In the genomic region with DNA sequence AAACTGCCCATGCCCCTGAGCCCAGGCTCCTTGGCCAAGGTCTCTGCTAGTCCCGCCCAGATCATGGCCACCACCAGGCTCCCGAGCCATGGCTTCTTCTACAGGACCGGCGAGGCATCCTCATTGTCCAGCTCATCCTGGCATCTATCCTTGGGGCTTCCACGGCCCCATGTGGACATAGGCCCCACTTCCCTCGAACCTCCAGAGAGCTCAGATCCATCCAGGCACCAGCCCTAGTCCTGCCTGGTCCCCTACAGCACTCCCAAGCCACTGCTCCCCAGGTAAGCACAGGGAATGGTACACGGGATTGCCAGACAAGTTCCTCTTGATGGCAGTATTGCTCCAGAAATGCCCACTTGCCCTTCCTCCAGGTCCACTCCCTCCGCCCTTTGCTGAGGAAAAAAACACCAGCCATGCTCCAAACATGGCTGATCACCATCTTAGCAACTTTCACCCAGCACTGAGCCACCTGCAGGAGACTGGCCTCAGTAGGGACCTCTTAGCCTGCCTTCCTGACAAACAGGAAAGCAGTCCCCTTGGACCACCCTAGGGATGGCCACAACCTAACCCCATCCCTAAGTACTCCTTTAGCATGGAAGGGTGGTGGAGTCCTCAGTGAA, we compare ENCODE assay signal across 8 cellular contexts.
A peak's percentile ranks its signal among the peaks of the same experiment; 100 is the strongest.
DNase-seq lines count a peak whose midpoint lies in the region; ATAC-seq and TF ChIP-seq lines count a peak whose summit lies in the region.

No MANE protein-coding gene starts in this region.

- H3K27me3 Mint-ChIP-seq in neural progenitor cell (ENCODE audit: insufficient read depth, low read depth): peaks cover 3% of the 10 kb centered on the region
- H3K27me3 Mint-ChIP-seq in T-helper 2 cell treated with Interferon-gamma antibody and Interleukin-4, amounts not matched to agents 5 μg/mL and 100 μg/mL, for 36 hours (ENCODE audit: low read depth): no peaks in the 10 kb centered on the region

- ATAC-seq in GM21717 (IDR thresholded peaks at IDR 0.05; ENCODE audit: unreplicated experiment) (peak; percentile 86), HG02973 (IDR thresholded peaks at IDR 0.05; ENCODE audit: unreplicated experiment) (no peak)

- no peak for TF ChIP-seq POLR2A in adrenal gland (IDR thresholded peaks at IDR 0.05)

- TF ChIP-seq CTCF in GM12872 (IDR thresholded peaks at IDR 0.05; ENCODE audit: insufficient read depth, low read depth, low read length) (peak; percentile 30; the same call in 1 of the 3 replicates), adrenal gland (IDR thresholded peaks at IDR 0.05) (peak in 3 of 6 experiments; percentile 24 to 84 (median 49)), neural progenitor cell (IDR thresholded peaks at IDR 0.05) (peak; percentile 29)

- no peaks in the 10 kb centered on the region for H3K79me2 ChIP-seq in neural progenitor cell (ENCODE audit: low read depth)

- no peak overlapping the region for H3K4me3 ChIP-seq in adrenal gland
- no peak overlapping the region for H3K4me3 ChIP-seq in neural progenitor cell

- H3K9me3 ChIP-seq in adrenal gland (replicated peaks in 1 of 3): no peaks in the 10 kb centered on the region
- H3K9me3 ChIP-seq in neural progenitor cell (ENCODE audit: low read depth): no peaks in the 10 kb centered on the region

- H3K9ac ChIP-seq in neural progenitor cell: no peak overlapping the region

- peak; percentile 68 for DNase-seq in NAMALWA (ENCODE audit: low spot score)
- peak in 6 of 7 donors; percentile 50 to 94 (median 80) for DNase-seq in adrenal gland
- DNase-seq in neural progenitor cell (ENCODE audit: low spot score): peak; percentile 55
- DNase-seq in KG1 (lab: John Stamatoyannopoulos, UW): no peak
- no peak for DNase-seq in T-helper 2 cell treated with Interferon-gamma antibody and Interleukin-4, amounts not matched to agents 5 μg/mL and 100 μg/mL, for 36 hours (ENCODE audit: low spot score)

- WGBS in adrenal gland, 4 donors: 68 to 82% (median 71%) methylated on average over 7 to 8 of the region's 8 CpGs; no CpG with 5 or more reads in 1 of the 4 donors

- H3K4me1 ChIP-seq in adrenal gland (replicated peaks in 1 of 2) (peaks cover 0 to 5% of the 10 kb centered on the region in 2 donors), neural progenitor cell (no peaks in the 10 kb centered on the region)

- H2AFZ ChIP-seq in neural progenitor cell (replicated peaks): no peak overlapping the region

- H3K27ac ChIP-seq in adrenal gland (no peak overlapping the region), neural progenitor cell (no peak overlapping the region)

- H3K27ac Mint-ChIP-seq in neural progenitor cell: no peak overlapping the region
- no peak overlapping the region for H3K27ac Mint-ChIP-seq in T-helper 2 cell treated with Interferon-gamma antibody and Interleukin-4, amounts not matched to agents 5 μg/mL and 100 μg/mL, for 36 hours

- peaks cover under 1% of the 10 kb centered on the region for H3K27me3 ChIP-seq in adrenal gland
- no peaks in the 10 kb centered on the region for H3K27me3 ChIP-seq in neural progenitor cell

- peaks cover 42% of the 10 kb centered on the region for H3K36me3 Mint-ChIP-seq in neural progenitor cell
- no peaks in the 10 kb centered on the region for H3K36me3 Mint-ChIP-seq in T-helper 2 cell treated with Interferon-gamma antibody and Interleukin-4, amounts not matched to agents 5 μg/mL and 100 μg/mL, for 36 hours (ENCODE audit: low read depth)

- H3K4me2 ChIP-seq in neural progenitor cell: no peak overlapping the region

- H3F3A ChIP-seq in neural progenitor cell (ENCODE audit: low read depth): peaks cover 3% of the 10 kb centered on the region

- no peaks in the 10 kb centered on the region for H3K36me3 ChIP-seq in adrenal gland (replicated peaks in 1 of 2)
- no peaks in the 10 kb centered on the region for H3K36me3 ChIP-seq in neural progenitor cell

- H3K4me1 Mint-ChIP-seq in neural progenitor cell: no peaks in the 10 kb centered on the region
- H3K4me1 Mint-ChIP-seq in T-helper 2 cell treated with Interferon-gamma antibody and Interleukin-4, amounts not matched to agents 5 μg/mL and 100 μg/mL, for 36 hours (ENCODE audit: low read depth): no peaks in the 10 kb centered on the region

- intact Hi-C loops in adrenal gland (cut with DNase I): no loop called here

- no peak overlapping the region for H3K4me3 Mint-ChIP-seq in neural progenitor cell
- no peak overlapping the region for H3K4me3 Mint-ChIP-seq in T-helper 2 cell treated with Interferon-gamma antibody and Interleukin-4, amounts not matched to agents 5 μg/mL and 100 μg/mL, for 36 hours

- H3K9me3 Mint-ChIP-seq in neural progenitor cell: peaks cover 57% of the 10 kb centered on the region
- peaks cover 4% of the 10 kb centered on the region for H3K9me3 Mint-ChIP-seq in T-helper 2 cell treated with Interferon-gamma antibody and Interleukin-4, amounts not matched to agents 5 μg/mL and 100 μg/mL, for 36 hours

- peaks cover 25% of the 10 kb centered on the region for H4K20me1 ChIP-seq in neural progenitor cell (ENCODE audit: low read depth)

Comparison
In these comparisons a context has a peak if more than half of its experiments do, and no peak if none do; other contexts are left out.
1. DNase-seq: peak in NAMALWA (single experiment), adrenal gland (6 of 7) and neural progenitor cell (single experiment); none in KG1 (single experiment) and T-helper 2 cell treated with Interferon-gamma antibody and Interleukin-4, amounts not matched to agents 5 μg/mL and 100 μg/mL, for 36 hours (single experiment).